Comparison of ENCODE assay signal across 13 cellular contexts in the genomic region with DNA sequence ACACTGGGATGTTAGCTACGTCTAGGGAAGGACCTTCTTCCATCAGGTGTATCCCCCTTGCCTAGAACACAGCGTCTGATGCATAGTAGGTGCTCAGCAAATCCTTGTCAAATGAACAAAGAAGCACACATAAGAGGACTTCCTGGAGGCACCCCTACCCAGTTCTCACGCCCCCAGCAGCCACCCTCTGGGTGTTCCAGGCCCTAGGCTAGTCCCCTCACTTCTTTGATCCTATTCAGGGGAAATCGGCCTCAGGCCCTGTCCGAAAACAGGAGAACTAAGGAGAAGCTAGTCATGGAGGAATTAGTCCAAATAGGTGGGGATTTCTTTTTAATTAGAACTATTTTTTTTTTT.
A peak's percentile ranks its signal among the peaks of the same experiment; 100 is the strongest.
DNase-seq lines count a peak whose midpoint lies in the region; ATAC-seq and TF ChIP-seq lines count a peak whose summit lies in the region.
"Had no signal": no experiment of that assay in that cellular context is flagged by ENCODE, and none has a peak within 500 bp of the region (broad histone marks: within the 10 kb centered on the region; RNA-seq: fewer than 3 reads in every experiment).

No MANE protein-coding gene starts in this region.

- CTCF ChIA-PET in mammary epithelial cell (lab: Charles Lee; ENCODE audit: low non-redundant PET): interaction anchor here (0.5 kb wide), 1 partner anchor 519 kb away, joined by 4 read pairs; no protein-coding TSS in a partner anchor

- H3K36me3 Mint-ChIP-seq in CD14-positive monocyte: peaks cover 25 to 34% of the 10 kb centered on the region in 2 donors

- H3K4me2 ChIP-seq in mammary epithelial cell (ENCODE audit: insufficient read depth, low read depth, low read length): peak overlapping the region; percentile 58
- H3K4me2 ChIP-seq in smooth muscle cell: peak overlapping the region; percentile 14

- H3F3A ChIP-seq in smooth muscle cell (ENCODE audit: low read depth): peaks cover 9% of the 10 kb centered on the region

- H3K27me3 Mint-ChIP-seq in CD14-positive monocyte (ENCODE audit: low read depth in 3 of 3): peaks cover 2 to 5% (median 3%) of the 10 kb centered on the region in 3 donors

- DNase-seq in CD14-positive monocyte (ENCODE audit: low spot score) (no peak), mammary epithelial cell (no peak), right lobe of liver (peak in 1 of 3 donors; percentile 37), smooth muscle cell (lab: John Stamatoyannopoulos, UW; ENCODE audit: unreplicated experiment) (no peak), RKO (ENCODE audit: low spot score) (no peak), aorta (no peak)
- DNase-seq in activated CD8-positive, alpha-beta memory T cell treated with anti-CD3 and anti-CD28 coated beads for 24 hours: no peak
- DNase-seq: activated T-cell treated with anti-CD3 and anti-CD28 coated beads for 4 hours; BE2C; effector CD8-positive, alpha-beta T cell; NCI-H2171 treated with DMSO at 0.1 percent for 48 hours; T-helper 1 cell had no signal

- ATAC-seq in right lobe of liver: no peak
- no peak for ATAC-seq in aorta (ENCODE audit: low FRiP score)
- no peak for ATAC-seq in GM18867 (IDR thresholded peaks at IDR 0.05; ENCODE audit: unreplicated experiment)

- H3K9me3 Mint-ChIP-seq in CD14-positive monocyte: no peaks in the 10 kb centered on the region

- no peak for TF ChIP-seq CTCF in CD14-positive monocyte (IDR thresholded peaks at IDR 0.05)
- TF ChIP-seq CTCF in mammary epithelial cell (conservative IDR thresholded peaks at IDR 0.05 in 1 of 2, IDR thresholded peaks at IDR 0.05 in 1 of 2; ENCODE audit: extremely low read depth in 1 of 2, insufficient read depth in 1 of 2, low read depth in 1 of 2, low read length in 2 of 2): no peak
- no peak for TF ChIP-seq CTCF in right lobe of liver (IDR thresholded peaks at IDR 0.05)
- TF ChIP-seq CTCF in smooth muscle cell (IDR thresholded peaks at IDR 0.05; ENCODE audit: borderline replicate concordance, insufficient read depth, poor library complexity, severe bottlenecking): no peak

- H3K36me3 ChIP-seq in mammary epithelial cell (ENCODE audit: insufficient read depth, low read length) (no peaks in the 10 kb centered on the region), right lobe of liver (no peaks in the 10 kb centered on the region), smooth muscle cell (ENCODE audit: low read depth) (no peaks in the 10 kb centered on the region), aorta (ENCODE audit: control insufficient read depth in 1 of 2, insufficient read depth in 2 of 2, low read length in 1 of 2) (no peaks in the 10 kb centered on the region)
- H3K36me3 ChIP-seq: BE2C had no signal

- peak overlapping the region; percentile 88 to 96 (median 93) for H3K27ac Mint-ChIP-seq in CD14-positive monocyte

- no peak for TF ChIP-seq POLR2A in right lobe of liver (IDR thresholded peaks at IDR 0.05)

- no peak overlapping the region for H3K4me3 ChIP-seq in mammary epithelial cell (replicated peaks in 1 of 3; ENCODE audit: insufficient read depth in 1 of 3, low read depth in 2 of 3, low read length in 3 of 3)
- H3K4me3 ChIP-seq in right lobe of liver: no peak overlapping the region
- H3K4me3 ChIP-seq in smooth muscle cell: no peak overlapping the region
- H3K4me3 ChIP-seq in aorta (ENCODE audit: low read length in 2 of 2): no peak overlapping the region

- in situ Hi-C loops in mammary epithelial cell (cut with MboI; ENCODE audit: low sequenced_read_pairs in 2 of 2): no loop called here

- peak overlapping the region; percentile 61 for H3K9ac ChIP-seq in mammary epithelial cell (ENCODE audit: insufficient read depth, low read length)
- H3K9ac ChIP-seq in smooth muscle cell (ENCODE audit: low read depth): peak overlapping the region; percentile 65

- H3K4me1 ChIP-seq in mammary epithelial cell (ENCODE audit: insufficient read depth, low read length) (peaks cover 78% of the 10 kb centered on the region), right lobe of liver (peaks cover 0 to 32% (median 6%) of the 10 kb centered on the region in 4 donors), smooth muscle cell (ENCODE audit: low read depth) (peaks cover 28% of the 10 kb centered on the region), aorta (ENCODE audit: control insufficient read depth in 1 of 2, insufficient read depth in 2 of 2, low read length in 2 of 2) (peaks cover 5 to 8% of the 10 kb centered on the region in 2 donors)
- H3K4me1 ChIP-seq: BE2C had no signal

- H3K79me2 ChIP-seq in mammary epithelial cell (ENCODE audit: insufficient read depth, low read length) (no peaks in the 10 kb centered on the region), smooth muscle cell (ENCODE audit: low read depth) (no peaks in the 10 kb centered on the region)

- H3K27ac ChIP-seq in mammary epithelial cell (ENCODE audit: insufficient read depth, low read depth, low read length): peak overlapping the region; percentile 87
- H3K27ac ChIP-seq in right lobe of liver: peak overlapping the region; percentile 43 to 58 (median 52)
- peak overlapping the region; percentile 93 for H3K27ac ChIP-seq in smooth muscle cell (ENCODE audit: low read depth)
- no peak overlapping the region for H3K27ac ChIP-seq in aorta (ENCODE audit: low read depth in 1 of 2, low read length in 2 of 2)

- WGBS in mammary epithelial cell (ENCODE audit: low coverage, missing lambda C conversion rate): 8% methylated on average over 5 of the region's 5 CpGs
- WGBS in right lobe of liver (ENCODE audit: insufficient coverage, low coverage, low lambda C conversion rate, missing lambda C conversion rate): 71% methylated on average over 3 of the region's 5 CpGs
- WGBS in smooth muscle cell (ENCODE audit: low lambda C conversion rate): 82% methylated on average over 5 of the region's 5 CpGs
- 81 to 93% methylated on average over 5 of the region's 5 CpGs for WGBS in aorta, 2 donors

- dilution Hi-C loops in mammary epithelial cell (cut with HindIII; ENCODE audit: low sequenced_read_pairs): no loop called here

- H4K20me1 ChIP-seq in mammary epithelial cell (ENCODE audit: insufficient read depth, low read length) (no peaks in the 10 kb centered on the region), smooth muscle cell (ENCODE audit: low read depth) (no peaks in the 10 kb centered on the region)

- H2AFZ ChIP-seq in mammary epithelial cell (ENCODE audit: low read depth, low read length): peak overlapping the region; percentile 72
- no peak overlapping the region for H2AFZ ChIP-seq in smooth muscle cell (ENCODE audit: low read depth)

- no peaks in the 10 kb centered on the region for H3K9me3 ChIP-seq in mammary epithelial cell (replicated peaks; ENCODE audit: insufficient read depth, low read length)
- no peaks in the 10 kb centered on the region for H3K9me3 ChIP-seq in right lobe of liver
- H3K9me3 ChIP-seq in smooth muscle cell (replicated peaks; ENCODE audit: low read depth): no peaks in the 10 kb centered on the region
- no peaks in the 10 kb centered on the region for H3K9me3 ChIP-seq in aorta (ENCODE audit: control insufficient read depth, low read length)
- H3K9me3 ChIP-seq: BE2C had no signal

- intact Hi-C loops in CD14-positive monocyte (cut with micrococcal nuclease): no loop called here
- intact Hi-C loops in mammary epithelial cell (cut with micrococcal nuclease): no loop called here
- intact Hi-C loops in right lobe of liver (cut with DNase I): loop anchor here (10.0 kb wide), 1 partner anchor 64 kb away; no protein-coding TSS in a partner anchor
- intact Hi-C loops in aorta (cut with DNase I): loop anchor here in 1 of 2 donors (10.0 kb wide), 1 partner anchor 294 kb away; the partner anchor contains the start of gene STK35

- H3K27me3 ChIP-seq in mammary epithelial cell (ENCODE audit: insufficient read depth, low read length) (no peaks in the 10 kb centered on the region), right lobe of liver (no peaks in the 10 kb centered on the region), smooth muscle cell (ENCODE audit: low read depth) (no peaks in the 10 kb centered on the region), aorta (ENCODE audit: control insufficient read depth in 1 of 2, insufficient read depth in 2 of 2, low read length in 1 of 2) (no peaks in the 10 kb centered on the region)
- H3K27me3 ChIP-seq: BE2C had no signal

- H3K4me3 Mint-ChIP-seq in CD14-positive monocyte: no peak overlapping the region

- H3K4me1 Mint-ChIP-seq in CD14-positive monocyte: peaks cover 62% of the 10 kb centered on the region

- BruUV-seq in mammary epithelial cell (replicated peaks; lab: Mats Ljungman, UMichigan): no TSS peak

Comparison
In these comparisons a context has a peak if more than half of its experiments do, and no peak if none do; other contexts are left out.
1. H3K27ac ChIP-seq: peak in mammary epithelial cell (single experiment), right lobe of liver (3 of 3) and smooth muscle cell (single experiment); none in aorta (0 of 2).
2. intact Hi-C loops: an anchor here in right lobe of liver (10.0 kb wide); none called in CD14-positive monocyte and mammary epithelial cell.